ENCODE assay signal across 8 cellular contexts in the genomic region with DNA sequence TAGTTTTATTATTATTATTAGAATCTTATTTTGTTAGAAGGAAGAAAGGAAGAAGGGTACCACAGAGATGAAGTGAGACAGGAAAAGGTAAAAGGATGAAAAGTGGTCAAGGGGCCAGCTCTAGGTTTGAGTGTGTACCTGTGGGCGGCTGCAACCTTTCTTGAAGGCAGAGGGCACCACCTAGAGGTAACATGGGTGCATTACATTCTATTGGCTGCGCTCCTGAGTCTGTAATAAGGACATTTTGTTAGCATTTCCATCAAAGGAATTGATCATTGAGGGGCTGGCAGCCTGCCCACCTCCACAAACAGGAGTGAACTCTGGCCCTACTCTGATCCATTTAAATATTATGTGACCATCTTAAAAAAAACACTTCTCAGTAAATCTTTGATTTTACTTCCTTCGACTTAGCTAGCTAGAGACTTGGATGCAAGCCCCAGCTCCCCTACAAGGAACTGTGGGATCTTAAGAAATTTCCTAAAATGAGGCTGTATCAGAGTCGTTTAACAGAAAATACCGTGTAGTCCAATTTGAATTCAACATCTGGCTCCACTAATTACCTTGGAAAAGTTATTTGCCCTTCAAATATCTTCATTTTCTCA.
DNase-seq lines count a peak whose midpoint lies in the region; ATAC-seq and TF ChIP-seq lines count a peak whose summit lies in the region.

No MANE protein-coding gene starts in this region.

- H3K36me3 ChIP-seq in ascending aorta (no peaks in the 10 kb centered on the region), iPS DF 6.9 (ENCODE audit: control insufficient read depth, insufficient read depth, low read length) (no peaks in the 10 kb centered on the region)

- DNase-seq in ELF-1 (ENCODE audit: low read depth, low spot score) (peak; percentile 85), NCI-H446 treated with DMSO at 0.1 percent for 48 hours (lab: John Stamatoyannopoulos, UW) (peak; percentile 5), ascending aorta (ENCODE audit: low spot score in 2 of 2) (no peak), iPS DF 6.9 (ENCODE audit: low read depth, low spot score) (peak; percentile 61)
- DNase-seq in stimulated activated CD4-positive, alpha-beta T cell treated with anti-CD3 and anti-CD28 coated beads, TNF-alpha, amount 100 ng/mL, for 48 hours (ENCODE audit: low read depth in 3 of 3): peak; percentile 1 to 18 (median 4)

- intact Hi-C loops in ascending aorta (cut with DNase I): no loop called here

- H3K4me1 ChIP-seq in ascending aorta (no peaks in the 10 kb centered on the region), iPS DF 6.9 (ENCODE audit: control insufficient read depth, insufficient read depth, low read length) (no peaks in the 10 kb centered on the region)

- no CpG with 5 or more reads among the region's 5 CpGs for WGBS in iPS DF 6.9 (ENCODE audit: insufficient coverage, insufficient read length)

- H3K27me3 ChIP-seq in ascending aorta (no peaks in the 10 kb centered on the region), iPS DF 6.9 (ENCODE audit: control insufficient read depth, insufficient read depth, low read length) (no peaks in the 10 kb centered on the region)

- ATAC-seq in GM19324 (IDR thresholded peaks at IDR 0.05; ENCODE audit: low FRiP score, unreplicated experiment) (peak; percentile 86), HG03135 (IDR thresholded peaks at IDR 0.05; ENCODE audit: unreplicated experiment) (peak; percentile 94), esophagus mucosa (no peak)

- peak; percentile 10 to 50 (median 44) for TF ChIP-seq CTCF in ascending aorta (IDR thresholded peaks at IDR 0.05)

- H3K27ac ChIP-seq in ascending aorta: no peak overlapping the region
- no peak overlapping the region for H3K27ac ChIP-seq in iPS DF 6.9 (ENCODE audit: low read length)

- no peak overlapping the region for H3K4me3 ChIP-seq in ascending aorta
- H3K4me3 ChIP-seq in iPS DF 6.9 (ENCODE audit: low read length): no peak overlapping the region

- H3K9me3 ChIP-seq in ascending aorta (no peaks in the 10 kb centered on the region), iPS DF 6.9 (ENCODE audit: control insufficient read depth, insufficient read depth, low read length) (no peaks in the 10 kb centered on the region)

Comparison
In these comparisons a context has a peak if more than half of its experiments do, and no peak if none do; other contexts are left out.
1. DNase-seq: peak in ELF-1 (single experiment), NCI-H446 treated with DMSO at 0.1 percent for 48 hours (single experiment), iPS DF 6.9 (single experiment) and stimulated activated CD4-positive, alpha-beta T cell treated with anti-CD3 and anti-CD28 coated beads, TNF-alpha, amount 100 ng/mL, for 48 hours (3 of 3); none in ascending aorta (0 of 2).